ENCODE assay signal across 12 cellular contexts in the genomic region with DNA sequence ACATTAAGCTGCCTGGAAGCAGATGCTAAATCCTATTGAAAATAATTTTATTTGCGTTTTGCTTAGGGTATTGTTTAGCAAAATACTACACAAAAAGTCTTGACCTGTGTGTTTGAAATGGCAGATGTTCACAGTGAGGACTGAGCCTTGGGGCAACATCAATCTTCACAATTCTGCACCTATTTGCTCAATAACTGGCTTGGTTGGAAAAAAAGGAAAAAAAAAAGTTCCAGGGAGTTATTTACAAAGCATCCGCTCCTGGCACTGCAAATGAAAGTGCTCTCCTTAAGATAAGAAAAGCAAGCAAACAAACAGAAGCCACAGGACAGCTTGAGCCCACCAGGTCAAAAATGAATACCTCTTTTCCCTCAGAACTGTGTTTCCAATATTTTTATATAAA.
"Had no signal": no experiment of that assay in that cellular context is flagged by ENCODE, and none has a peak within 500 bp of the region (broad histone marks: within the 10 kb centered on the region; RNA-seq: fewer than 3 reads in every experiment).

No MANE protein-coding gene starts in this region.

- H3K4me1 ChIP-seq: neural progenitor cell, spleen had no signal

- H3K4me1 Mint-ChIP-seq: activated naive CD4-positive, alpha-beta T cell treated with anti-CD3 and anti-CD28 coated beads, Interleukin-2, amount 10 ng/mL, durations not matched to agents 7 days and 5 days; stimulated activated naive CD8-positive, alpha-beta T cell treated with anti-CD3 and anti-CD28 coated beads, Interleukin-15, amount 100 ng/mL, for 72 hours had no signal

- H3K27ac Mint-ChIP-seq: activated naive CD4-positive, alpha-beta T cell treated with anti-CD3 and anti-CD28 coated beads, Interleukin-2, amount 10 ng/mL, durations not matched to agents 7 days and 5 days; activated T-helper 2 cell treated with anti-CD3 and anti-CD28 coated beads, Interferon-gamma antibody, Interleukin-2, Interleukin-4, amounts not matched to agents 10 μg/mL and 5 μg/mL and 100 μg/mL, durations not matched to agents 14 hours and 24 hours and 36 hours; stimulated activated naive CD8-positive, alpha-beta T cell treated with anti-CD3 and anti-CD28 coated beads, Interleukin-15, amount 100 ng/mL, for 72 hours; type B pancreatic cell had no signal

- H3K4me3 Mint-ChIP-seq: activated naive CD4-positive, alpha-beta T cell treated with anti-CD3 and anti-CD28 coated beads, Interleukin-2, amount 10 ng/mL, durations not matched to agents 7 days and 5 days; neural progenitor cell; stimulated activated naive CD8-positive, alpha-beta T cell treated with anti-CD3 and anti-CD28 coated beads, Interleukin-15, amount 100 ng/mL, for 72 hours; type B pancreatic cell had no signal

- H3K27me3 Mint-ChIP-seq: activated naive CD4-positive, alpha-beta T cell treated with anti-CD3 and anti-CD28 coated beads, Interleukin-2, amount 10 ng/mL, durations not matched to agents 7 days and 5 days; stimulated activated naive CD8-positive, alpha-beta T cell treated with anti-CD3 and anti-CD28 coated beads, Interleukin-15, amount 100 ng/mL, for 72 hours had no signal

- H3K36me3 ChIP-seq: cardiac muscle cell, neural progenitor cell, sigmoid colon, spleen, WERI-Rb-1 had no signal

- H3K9me3 Mint-ChIP-seq: activated naive CD4-positive, alpha-beta T cell treated with anti-CD3 and anti-CD28 coated beads, Interleukin-2, amount 10 ng/mL, durations not matched to agents 7 days and 5 days; activated T-helper 2 cell treated with anti-CD3 and anti-CD28 coated beads, Interferon-gamma antibody, Interleukin-2, Interleukin-4, amounts not matched to agents 10 μg/mL and 5 μg/mL and 100 μg/mL, durations not matched to agents 14 hours and 24 hours and 36 hours; type B pancreatic cell had no signal

- ATAC-seq: stimulated activated naive CD8-positive, alpha-beta T cell treated with anti-CD3 and anti-CD28 coated beads, Interleukin-15, amount 100 ng/mL, for 72 hours had no signal

- DNase-seq: activated CD4-positive, alpha-beta T cell treated with anti-CD3 and anti-CD28 coated beads, Interleukin-2, amount 50 U/mL, for 48 hours; activated naive CD4-positive, alpha-beta T cell treated with anti-CD3 and anti-CD28 coated beads, Interleukin-2, amount 10 ng/mL, durations not matched to agents 7 days and 5 days; dorsolateral prefrontal cortex; islet precursor cell; sigmoid colon; spleen; stimulated activated naive CD8-positive, alpha-beta T cell treated with anti-CD3 and anti-CD28 coated beads, Interleukin-15, amount 100 ng/mL, for 72 hours; WERI-Rb-1 had no signal

- H3K4me3 ChIP-seq: cardiac muscle cell, dorsolateral prefrontal cortex, neural progenitor cell, sigmoid colon, spleen had no signal

- H3K36me3 Mint-ChIP-seq: activated naive CD4-positive, alpha-beta T cell treated with anti-CD3 and anti-CD28 coated beads, Interleukin-2, amount 10 ng/mL, durations not matched to agents 7 days and 5 days had no signal

- H3K27ac ChIP-seq: cardiac muscle cell, dorsolateral prefrontal cortex, neural progenitor cell, sigmoid colon, spleen, WERI-Rb-1 had no signal
